Comparison of ENCODE assay signal across 16 cellular contexts in the genomic region with DNA sequence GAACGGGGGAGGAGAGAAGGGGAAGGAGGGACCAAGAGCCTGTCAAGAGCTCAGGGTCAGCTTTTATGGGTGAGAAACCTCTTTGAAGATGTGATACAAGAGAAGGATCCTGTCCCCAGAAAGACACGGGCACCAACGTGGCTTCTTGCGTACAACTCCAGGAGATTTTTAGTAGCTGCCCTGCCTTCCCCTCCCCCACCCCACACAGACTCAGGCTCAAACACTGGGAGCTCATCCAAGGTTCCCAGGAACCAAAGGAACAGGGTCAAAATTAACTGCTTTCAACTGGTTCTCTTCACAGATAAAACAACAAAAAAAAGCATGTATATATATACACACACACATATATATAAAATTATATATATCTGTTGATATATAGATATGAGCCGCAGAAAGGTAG.
"Had no signal": no experiment of that assay in that cellular context is flagged by ENCODE, and none has a peak within 500 bp of the region (broad histone marks: within the 10 kb centered on the region; RNA-seq: fewer than 3 reads in every experiment).

No MANE protein-coding gene starts in this region.

- H3K4me1 Mint-ChIP-seq: activated naive CD4-positive, alpha-beta T cell treated with anti-CD3 and anti-CD28 coated beads, Interleukin-2, amount 50 U/mL, for 24 hours had no signal

- H3K27ac Mint-ChIP-seq: activated naive CD4-positive, alpha-beta T cell treated with anti-CD3 and anti-CD28 coated beads, Interleukin-2, amount 50 U/mL, for 24 hours had no signal

- H3K4me3 ChIP-seq: body of pancreas, esophagus muscularis mucosa, pancreas, skin epidermis, transverse colon had no signal

- H3K4me3 Mint-ChIP-seq: activated naive CD4-positive, alpha-beta T cell treated with anti-CD3 and anti-CD28 coated beads, Interleukin-2, amount 50 U/mL, for 24 hours had no signal

- H3K27me3 Mint-ChIP-seq: activated naive CD4-positive, alpha-beta T cell treated with anti-CD3 and anti-CD28 coated beads, Interleukin-2, amount 50 U/mL, for 24 hours had no signal

- DNase-seq: activated CD4-positive, alpha-beta T cell treated with anti-CD3 and anti-CD28 coated beads for 1 hour; activated CD8-positive, alpha-beta memory T cell treated with anti-CD3 and anti-CD28 coated beads for 24 hours; activated effector memory CD4-positive, alpha-beta T cell treated with Interleukin-2 at 50 U/mL for 16 hours; activated T-cell treated with anti-CD3 and anti-CD28 coated beads for 4 hours; amniotic stem cell; body of pancreas; foreskin fibroblast; left colon; mesendoderm; pancreas; retina; T-helper 9 cell; transverse colon had no signal

- H3K27ac ChIP-seq: body of pancreas, esophagus muscularis mucosa, pancreas, skin epidermis, transverse colon had no signal

- H3K9me3 Mint-ChIP-seq: activated naive CD4-positive, alpha-beta T cell treated with anti-CD3 and anti-CD28 coated beads, Interleukin-2, amount 50 U/mL, for 24 hours had no signal

- H3K27me3 ChIP-seq: body of pancreas, esophagus muscularis mucosa, pancreas, transverse colon had no signal

- H3K9me3 ChIP-seq: body of pancreas, esophagus muscularis mucosa, pancreas, transverse colon had no signal
